ENCODE assay signal across 12 cellular contexts in genomic region chr4:57094482-57095223, GRCh38. TPM values are rescaled to one million over a fixed set of nuclear protein-coding genes. Genes with fewer than 3 reads are reported as not detected.
A peak's percentile ranks its signal among the peaks of the same experiment; 100 is the strongest.
DNase-seq lines count a peak whose midpoint lies in the region; ATAC-seq and TF ChIP-seq lines count a peak whose summit lies in the region.
"Had no signal": no experiment of that assay in that cellular context is flagged by ENCODE, and none has a peak within 500 bp of the region (broad histone marks: within the 10 kb centered on the region; RNA-seq: fewer than 3 reads in every experiment).

No MANE protein-coding gene starts in this region.

- H3K36me3 Mint-ChIP-seq in mesothelial cell of epicardium, result no peaks in the 10 kb centered on the region
- H3K36me3 Mint-ChIP-seq: activated naive CD4-positive, alpha-beta T cell treated with anti-CD3 and anti-CD28 coated beads, Interleukin-2, amount 10 ng/mL, durations not matched to agents 7 days and 5 days had no signal

- H3K27ac ChIP-seq in GM23248 (peak overlapping the region; percentile 97), gastroesophageal sphincter (peak overlapping the region; percentile 41 to 99 (median 68)), stomach (peak overlapping the region in 3 of 5 donors; percentile 4 to 35 (median 5))

- 3 to 5% methylated on average over 7 of the region's 7 CpGs for WGBS in GM23248 (ENCODE audit: low coverage in 1 of 2, low lambda C conversion rate in 2 of 2, missing lambda C conversion rate in 2 of 2), 2 experiments
- 43 to 70% methylated on average over 3 to 7 of the region's 7 CpGs for WGBS in gastroesophageal sphincter (ENCODE audit: low coverage in 1 of 2), 2 donors
- 67 to 82% (median 75%) methylated on average over 7 of the region's 7 CpGs for WGBS in stomach, 5 donors

- H3K9me3 ChIP-seq in GM23248 (ENCODE audit: low read depth) (no peaks in the 10 kb centered on the region), adipocyte (ENCODE audit: control insufficient read depth, low read length) (no peaks in the 10 kb centered on the region), gastroesophageal sphincter (no peaks in the 10 kb centered on the region), stomach (no peaks in the 10 kb centered on the region)

- peaks cover 71% of the 10 kb centered on the region for H3K79me2 ChIP-seq in GM23248 (ENCODE audit: insufficient read depth)

- H3K4me1 ChIP-seq in GM23248 (ENCODE audit: insufficient read depth) (peaks cover 47% of the 10 kb centered on the region), adipocyte (ENCODE audit: control insufficient read depth, insufficient read depth, low read length) (peaks cover 59% of the 10 kb centered on the region), gastroesophageal sphincter (peaks cover 35 to 92% (median 35%) of the 10 kb centered on the region in 3 donors), stomach (peaks cover 12 to 66% (median 36%) of the 10 kb centered on the region in 4 donors)

- H3K9me3 Mint-ChIP-seq in mesothelial cell of epicardium, result no peaks in the 10 kb centered on the region
- H3K9me3 Mint-ChIP-seq: activated CD4-positive, alpha-beta T cell treated with anti-CD3 and anti-CD28 coated beads, Interleukin-2, amount 10 ng/mL, durations not matched to agents 7 days and 5 days; activated naive CD4-positive, alpha-beta T cell treated with anti-CD3 and anti-CD28 coated beads, Interleukin-2, amount 10 ng/mL, durations not matched to agents 7 days and 5 days had no signal

- DNase-seq in GM23248 (peak; percentile 95), adipocyte (ENCODE audit: low read depth) (peak; percentile 71), stomach (no peak), mesothelial cell of epicardium (ENCODE audit: low spot score in 2 of 2, unreplicated experiment in 2 of 2) (no peak)
- DNase-seq: activated CD4-positive, alpha-beta T cell treated with anti-CD3 and anti-CD28 coated beads, Interleukin-2, amount 10 ng/mL, durations not matched to agents 7 days and 5 days; activated naive CD4-positive, alpha-beta T cell treated with anti-CD3 and anti-CD28 coated beads, Interleukin-2, amount 10 ng/mL, durations not matched to agents 7 days and 5 days; NCI-H146; NK-92 treated with Interleukin-12 subunit alpha and Interleukin-12 subunit beta, amount 100 ng/mL, for 24 hours had no signal

- H3K4me3 ChIP-seq in GM23248, result peak overlapping the region; percentile 26; the same call in 1 of the 2 replicates
- no peak overlapping the region for H3K4me3 ChIP-seq in adipocyte (ENCODE audit: low read length)
- H3K4me3 ChIP-seq in gastroesophageal sphincter, result no peak overlapping the region
- no peak overlapping the region for H3K4me3 ChIP-seq in stomach

- in situ Hi-C loops in GM23248 (cut with MboI), result no loop called here

- H3F3A ChIP-seq in GM23248 (ENCODE audit: insufficient read depth), result peaks cover 58% of the 10 kb centered on the region

- TF ChIP-seq CTCF in gastroesophageal sphincter (IDR thresholded peaks at IDR 0.05) (no peak), stomach (IDR thresholded peaks at IDR 0.05) (no peak), mesothelial cell of epicardium (IDR thresholded peaks at IDR 0.05; ENCODE audit: unreplicated experiment) (no peak)

- H3K4me1 Mint-ChIP-seq in mesothelial cell of epicardium, result peaks cover 64% of the 10 kb centered on the region
- H3K4me1 Mint-ChIP-seq: activated CD4-positive, alpha-beta T cell treated with anti-CD3 and anti-CD28 coated beads, Interleukin-2, amount 10 ng/mL, durations not matched to agents 7 days and 5 days; activated naive CD4-positive, alpha-beta T cell treated with anti-CD3 and anti-CD28 coated beads, Interleukin-2, amount 10 ng/mL, durations not matched to agents 7 days and 5 days had no signal

- no peaks in the 10 kb centered on the region for H3K9me2 ChIP-seq in GM23248 (ENCODE audit: insufficient read depth)

- TF ChIP-seq POLR2A in gastroesophageal sphincter (IDR thresholded peaks at IDR 0.05) (no peak), stomach (IDR thresholded peaks at IDR 0.05) (no peak)

- no peaks in the 10 kb centered on the region for H3K27me3 ChIP-seq in GM23248 (replicated peaks; ENCODE audit: insufficient read depth)
- no peaks in the 10 kb centered on the region for H3K27me3 ChIP-seq in adipocyte (replicated peaks; ENCODE audit: control insufficient read depth, insufficient read depth, low read length)
- H3K27me3 ChIP-seq in gastroesophageal sphincter, result no peaks in the 10 kb centered on the region
- H3K27me3 ChIP-seq in stomach, result no peaks in the 10 kb centered on the region

- H3K27ac Mint-ChIP-seq in mesothelial cell of epicardium, result no peak overlapping the region
- H3K27ac Mint-ChIP-seq: activated CD4-positive, alpha-beta T cell treated with anti-CD3 and anti-CD28 coated beads, Interleukin-2, amount 10 ng/mL, durations not matched to agents 7 days and 5 days; activated naive CD4-positive, alpha-beta T cell treated with anti-CD3 and anti-CD28 coated beads, Interleukin-2, amount 10 ng/mL, durations not matched to agents 7 days and 5 days had no signal

- H3K27me3 Mint-ChIP-seq in mesothelial cell of epicardium (ENCODE audit: low read depth), result no peaks in the 10 kb centered on the region

- peak overlapping the region; percentile 71 for H3K4me2 ChIP-seq in GM23248 (ENCODE audit: unreplicated experiment)

- peaks cover 6% of the 10 kb centered on the region; the same call in 1 of the 2 replicates for H3K36me3 ChIP-seq in GM23248 (ENCODE audit: low read depth)
- peaks cover 7% of the 10 kb centered on the region for H3K36me3 ChIP-seq in adipocyte (ENCODE audit: control insufficient read depth, insufficient read depth, low read length, severe bottlenecking)
- peaks cover 0 to 7% of the 10 kb centered on the region in 2 donors for H3K36me3 ChIP-seq in gastroesophageal sphincter
- no peaks in the 10 kb centered on the region for H3K36me3 ChIP-seq in stomach

- peak overlapping the region; percentile 12 for H2AFZ ChIP-seq in GM23248

- ATAC-seq in gastroesophageal sphincter, result no peak
- no peak for ATAC-seq in GM18861 (IDR thresholded peaks at IDR 0.05; ENCODE audit: unreplicated experiment)
- no peak for ATAC-seq in GM21447 (IDR thresholded peaks at IDR 0.05; ENCODE audit: unreplicated experiment)
- ATAC-seq in HG03521 (IDR thresholded peaks at IDR 0.05; ENCODE audit: unreplicated experiment), result no peak

- H3K9ac ChIP-seq in GM23248 (peak overlapping the region; percentile 73), adipocyte (ENCODE audit: low read length) (peak overlapping the region; percentile 17)

- H4K20me1 ChIP-seq in GM23248 (ENCODE audit: insufficient read depth), result no peaks in the 10 kb centered on the region

- H3K4me3 Mint-ChIP-seq in mesothelial cell of epicardium, result no peak overlapping the region
- H3K4me3 Mint-ChIP-seq: activated CD4-positive, alpha-beta T cell treated with anti-CD3 and anti-CD28 coated beads, Interleukin-2, amount 10 ng/mL, durations not matched to agents 7 days and 5 days; activated naive CD4-positive, alpha-beta T cell treated with anti-CD3 and anti-CD28 coated beads, Interleukin-2, amount 10 ng/mL, durations not matched to agents 7 days and 5 days had no signal

- TF ChIP-seq EP300 in gastroesophageal sphincter (IDR thresholded peaks at IDR 0.05), result no peak
- TF ChIP-seq EP300 in stomach (IDR thresholded peaks at IDR 0.05), result no peak

- intact Hi-C loops in stomach (cut with DNase I; ENCODE audit: low total_unique reads), result no loop called here

RNA-seq across cellular contexts. Expression of gene IGFBP7, which starts 15.5 kb away (rescaled TPM):
- 949 and 951 TPM in 2 replicates for total RNA-seq in GM23248 (2014; rRNA removed; shearing (Covaris generic))
- polyA plus RNA-seq in GM23248 (2016; fragmentation: Nextera tagmentation; extraction: Ambion mirVana) (1,347 and 1,359 TPM in 2 replicates), stomach (100 to 1,000 TPM in 1 of 3 donors, 10 to 100 TPM in 2; 71.8 to 199 (median 85.9) TPM)
- total RNA-seq in gastroesophageal sphincter (100 to 1,000 TPM; 478 to 876 (median 798) TPM), stomach (100 to 1,000 TPM; 188 to 972 (median 281) TPM), mesothelial cell of epicardium (98.5 to 114 TPM (median 107 TPM) in 3 replicates)

Comparison
In these comparisons a context has a peak if more than half of its experiments do, and no peak if none do; other contexts are left out.
1. DNase-seq: peak in GM23248 (single experiment) and adipocyte (single experiment); none in stomach (single experiment) and mesothelial cell of epicardium (0 of 2).
2. H3K27ac ChIP-seq: peak in every context shown above with its lines; median percentile 97 in GM23248; 68 in gastroesophageal sphincter; 5 in stomach.